8 cellular contexts compared by ENCODE assay signal in the genomic region with DNA sequence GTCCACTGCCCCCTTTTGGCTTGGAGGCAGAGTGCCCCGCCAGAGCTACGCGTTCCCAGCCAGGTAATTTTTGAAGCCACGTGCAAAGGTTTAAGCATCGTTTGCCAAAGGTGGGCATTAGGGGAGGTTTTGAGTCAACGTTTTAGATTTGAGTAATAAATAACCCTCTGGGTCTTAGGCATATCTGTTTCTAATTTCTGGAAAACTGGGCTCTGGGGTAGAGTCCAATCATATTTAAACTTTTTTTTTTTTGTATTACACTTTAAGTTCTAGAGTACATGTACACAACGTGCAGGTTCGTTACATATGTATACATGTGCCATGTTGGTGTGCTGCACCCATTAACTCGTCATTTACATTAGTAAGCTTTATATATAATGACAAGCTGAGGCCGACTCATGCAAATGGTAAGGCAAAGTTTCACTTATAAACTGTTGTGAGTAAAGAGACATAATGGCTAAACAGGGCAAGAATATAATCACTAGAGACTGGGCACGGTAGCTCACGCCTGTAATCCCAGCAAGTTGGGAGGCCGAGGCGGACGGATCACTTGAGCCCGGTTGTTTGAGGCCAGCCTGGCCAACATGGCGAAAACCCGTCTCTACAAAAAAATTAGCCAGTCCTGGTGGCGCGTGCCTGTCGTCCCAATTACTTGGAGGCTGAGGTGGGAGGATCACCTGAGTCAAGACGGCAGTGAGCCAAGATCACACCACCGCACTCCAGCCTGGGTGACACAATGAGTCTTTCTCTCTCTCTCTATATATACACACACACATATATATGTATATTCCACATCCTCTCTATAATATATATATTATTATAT. TPM values are rescaled to one million over a fixed set of nuclear protein-coding genes. Genes with fewer than 3 reads are reported as not detected.
A peak's percentile ranks its signal among the peaks of the same experiment; 100 is the strongest.
DNase-seq lines count a peak whose midpoint lies in the region; ATAC-seq and TF ChIP-seq lines count a peak whose summit lies in the region.

No MANE protein-coding gene starts in this region.

- H3K4me2 ChIP-seq in skeletal muscle satellite cell (ENCODE audit: low read length) = peak overlapping the region; percentile 79

- no peaks in the 10 kb centered on the region for H3K9me3 ChIP-seq in skeletal muscle satellite cell (replicated peaks; ENCODE audit: low read length)

- H3K4me1 ChIP-seq in skeletal muscle satellite cell (ENCODE audit: control insufficient read depth, insufficient read depth, low read length) = no peaks in the 10 kb centered on the region

- DNase-seq in SK-MEL-5 (ENCODE audit: low read depth, low spot score) (peak; percentile 10), fibroblast of pulmonary artery (ENCODE audit: low read depth) (no peak), HuH-7.5 (ENCODE audit: low spot score) (no peak), NCI-H2171 treated with DMSO at 0.1 percent for 48 hours (lab: John Stamatoyannopoulos, UW) (no peak), NCI-H2227 treated with DMSO at 0.1 percent for 48 hours (lab: John Stamatoyannopoulos, UW) (no peak), T1000 (lab: John Stamatoyannopoulos, UW) (no peak)

- in situ Hi-C loops in SK-MEL-5 (cut with HindIII; ENCODE audit: low pct_unique_long_range_greater_than_20kb, low sequenced_read_pairs) = no loop called here

- peak; percentile 87 for TF ChIP-seq CTCF in fibroblast of pulmonary artery (IDR thresholded peaks at IDR 0.05; ENCODE audit: low read length, missing control alignments)

- peak overlapping the region; percentile 91 for H3K9ac ChIP-seq in skeletal muscle satellite cell (ENCODE audit: low read depth, low read length)

- H3K4me3 ChIP-seq in fibroblast of pulmonary artery (replicated peaks; ENCODE audit: low read depth, low read length) = peak overlapping the region; percentile 89
- H3K4me3 ChIP-seq in skeletal muscle satellite cell (ENCODE audit: low read length) = peak overlapping the region; percentile 94

- H3K36me3 ChIP-seq in skeletal muscle satellite cell (ENCODE audit: insufficient read depth, low read length) = peaks cover 3% of the 10 kb centered on the region

- peak; percentile 86 for ATAC-seq in GM18508 (IDR thresholded peaks at IDR 0.05; ENCODE audit: insufficient read depth, unreplicated experiment)

- no peaks in the 10 kb centered on the region for H3K27me3 ChIP-seq in skeletal muscle satellite cell (ENCODE audit: control insufficient read depth, insufficient read depth, low read length)

RNA-seq across cellular contexts. Expression of gene NR2C1, which starts 0.5 kb away (rescaled TPM):
- 42.4 and 43.3 TPM in 2 replicates for total RNA-seq in SK-MEL-5 (2014; rRNA removed; shearing (Covaris generic))
- 17.5 and 18.4 TPM in 2 replicates for polyA plus RNA-seq in SK-MEL-5 (2015; cell fraction: cytosol; rRNA removed)
- polyA plus RNA-seq in SK-MEL-5 (2015; cell fraction: nucleus; rRNA removed) = 288 and 322 TPM in 2 replicates
- 11.2 and 13.3 TPM in 2 replicates for total RNA-seq in skeletal muscle satellite cell (2012; rRNA removed)
